ENCODE assay signal across 23 cellular contexts in genomic region chr3:184724662-184725061, GRCh38.
"Had no signal": no experiment of that assay in that cellular context is flagged by ENCODE, and none has a peak within 500 bp of the region (broad histone marks: within the 10 kb centered on the region; RNA-seq: fewer than 3 reads in every experiment).

No MANE protein-coding gene starts in this region.

- H3K9ac ChIP-seq: parathyroid adenoma had no signal

- H2AFZ ChIP-seq: parathyroid adenoma had no signal

- H3K4me1 ChIP-seq: colonic mucosa, foreskin keratinocyte, parathyroid adenoma, tibial artery, upper lobe of right lung had no signal

- H3K4me1 Mint-ChIP-seq: memory B cell; naive B cell; stimulated activated memory B cell treated with anti-CD40 and anti-IgM and Interleukin-4, amounts not matched to agents 10 μg/mL and 1 μg/mL and 100 μg/mL, for 72 hours had no signal

- DNase-seq: colonic mucosa; dermis blood vessel endothelial cell; foreskin keratinocyte; heart right ventricle; islet precursor cell; lower lobe of right lung; naive B cell; occipital lobe; right lobe of liver; spleen; stimulated activated CD4-positive, alpha-beta T cell treated with anti-CD3 and anti-CD28 coated beads, Interleukin-15, amount 100 ng/mL, for 24 hours; stimulated activated CD4-positive, alpha-beta T cell treated with anti-CD3 and anti-CD28 coated beads, Interleukin-1b, Interleukin-23, amount 100 ng/mL, for 48 hours; stimulated activated CD4-positive, alpha-beta T cell treated with anti-CD3 and anti-CD28 coated beads, Interleukin-4, amount 100 ng/mL, for 24 hours; tibial artery; upper lobe of right lung had no signal

- H3K9me3 Mint-ChIP-seq: memory B cell; mesothelial cell of epicardium; naive B cell; nephron; stimulated activated memory B cell treated with anti-CD40 and anti-IgM and Interleukin-4, amounts not matched to agents 10 μg/mL and 1 μg/mL and 100 μg/mL, for 72 hours; stimulated activated naive CD8-positive, alpha-beta T cell treated with anti-CD3 and anti-CD28 coated beads, Interleukin-15, Interleukin-2, amounts not matched to agents 100 ng/mL and 50 ng/mL, for 24 hours had no signal

- H3K27ac Mint-ChIP-seq: memory B cell; mesothelial cell of epicardium; nephron; stimulated activated memory B cell treated with anti-CD40 and anti-IgM and Interleukin-4, amounts not matched to agents 10 μg/mL and 1 μg/mL and 100 μg/mL, for 72 hours; stimulated activated naive CD8-positive, alpha-beta T cell treated with anti-CD3 and anti-CD28 coated beads, Interleukin-15, Interleukin-2, amounts not matched to agents 100 ng/mL and 50 ng/mL, for 24 hours had no signal

- H3K79me2 ChIP-seq: parathyroid adenoma had no signal

- H3K36me3 ChIP-seq: colonic mucosa, heart right ventricle, lower lobe of right lung, prostate gland, right lobe of liver, spleen, tibial artery, upper lobe of right lung, vagina had no signal

- H3K27me3 Mint-ChIP-seq: memory B cell; stimulated activated memory B cell treated with anti-CD40 and anti-IgM and Interleukin-4, amounts not matched to agents 10 μg/mL and 1 μg/mL and 100 μg/mL, for 72 hours; stimulated activated naive CD8-positive, alpha-beta T cell treated with anti-CD3 and anti-CD28 coated beads, Interleukin-15, Interleukin-2, amounts not matched to agents 100 ng/mL and 50 ng/mL, for 24 hours had no signal

- H3K4me3 ChIP-seq: colonic mucosa, heart right ventricle, lower lobe of right lung, prostate gland, right lobe of liver, spleen, tibial artery, upper lobe of right lung, vagina had no signal

- H3K9me3 ChIP-seq: colonic mucosa, heart right ventricle, lower lobe of right lung, prostate gland, right lobe of liver, spleen, tibial artery, upper lobe of right lung, vagina had no signal

- H3K36me3 Mint-ChIP-seq: memory B cell; mesothelial cell of epicardium; naive B cell; stimulated activated memory B cell treated with anti-CD40 and anti-IgM and Interleukin-4, amounts not matched to agents 10 μg/mL and 1 μg/mL and 100 μg/mL, for 72 hours had no signal

- H3K27ac ChIP-seq: colonic mucosa, foreskin keratinocyte, lower lobe of right lung, parathyroid adenoma, prostate gland, right lobe of liver, spleen, tibial artery, upper lobe of right lung, vagina had no signal

- H3K4me3 Mint-ChIP-seq: memory B cell; mesothelial cell of epicardium; naive B cell; nephron; stimulated activated memory B cell treated with anti-CD40 and anti-IgM and Interleukin-4, amounts not matched to agents 10 μg/mL and 1 μg/mL and 100 μg/mL, for 72 hours; stimulated activated naive CD8-positive, alpha-beta T cell treated with anti-CD3 and anti-CD28 coated beads, Interleukin-15, Interleukin-2, amounts not matched to agents 100 ng/mL and 50 ng/mL, for 24 hours had no signal
